ENCODE assay signal across 8 cellular contexts in genomic region chr18:79644006-79644665, GRCh38.
DNase-seq lines count a peak whose midpoint lies in the region; ATAC-seq lines count a peak whose summit lies in the region.

No MANE protein-coding gene starts in this region.

- DNase-seq in NCI-H2029 (lab: John Stamatoyannopoulos, UW) (peak; percentile 4), NCI-H2029 treated with DMSO at 0.1 percent for 48 hours (lab: John Stamatoyannopoulos, UW) (no peak), NCI-H1930 (lab: John Stamatoyannopoulos, UW) (peak; percentile 53 to 65), caudate nucleus (lab: John Stamatoyannopoulos, UW) (peak in 48 of 61 donors; percentile 14 to 69 (median 34)), left kidney (ENCODE audit: low read depth, low spot score) (peak; percentile 79)
- peak; percentile 25 to 50 (median 34) for DNase-seq in activated CD4-positive, CD25-positive, alpha-beta regulatory T cell (lab: John Stamatoyannopoulos, UW)
- DNase-seq in stimulated activated CD4-positive, alpha-beta T cell treated with anti-CD3 and anti-CD28 coated beads, Interleukin-4, amount 100 ng/mL, for 48 hours (ENCODE audit: low read depth in 2 of 2) = peak; percentile 63 to 71

- peak; percentile 82 for ATAC-seq in HG02852 (IDR thresholded peaks at IDR 0.05; ENCODE audit: unreplicated experiment)

- H3K27ac ChIP-seq in caudate nucleus (ENCODE audit: low read depth, low read length) = no peak overlapping the region
